In the genomic region with DNA sequence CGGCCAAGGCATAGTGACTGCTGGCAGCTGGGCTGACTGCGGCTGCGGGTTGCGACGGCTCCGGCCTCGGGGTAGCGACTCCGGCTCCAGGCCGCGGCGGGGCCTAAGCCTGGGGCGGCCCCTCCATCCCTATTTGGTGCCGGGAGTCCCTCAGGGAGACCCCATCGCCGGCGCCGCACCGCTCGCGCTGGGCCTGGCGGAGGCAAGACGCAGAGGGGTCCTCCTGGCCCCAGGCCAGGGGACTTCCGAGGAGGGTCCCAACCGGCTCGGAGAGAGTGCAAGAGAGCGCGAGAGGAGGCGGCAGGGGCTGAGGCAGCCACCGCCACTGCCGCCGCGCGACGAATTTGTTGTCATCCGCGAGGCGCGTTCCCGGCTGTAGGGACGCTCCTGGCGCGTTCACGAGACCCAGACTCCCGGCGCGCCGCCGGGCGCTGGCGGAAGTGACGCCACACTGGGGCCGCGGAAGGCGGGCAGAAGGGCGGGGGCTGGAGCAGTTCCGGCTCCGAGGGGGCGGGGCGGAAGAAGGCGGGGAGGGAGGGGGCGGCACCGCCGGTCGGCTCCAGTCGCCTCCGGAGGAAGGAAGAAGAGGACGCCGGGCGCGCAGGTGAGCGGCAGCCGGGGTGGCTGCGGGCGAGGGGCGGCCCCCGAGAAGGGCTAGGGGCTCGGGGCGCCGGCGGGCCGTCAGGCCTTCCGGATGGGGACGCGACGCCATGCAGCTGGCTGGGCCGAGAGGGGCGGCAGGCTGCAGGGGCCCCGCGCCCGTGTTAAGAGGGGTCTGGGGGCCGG, we compare ENCODE assay signal across 8 cellular contexts.
DNase-seq lines count a peak whose midpoint lies in the region; TF ChIP-seq lines count a peak whose summit lies in the region.

TSS of gene ATG2B (minus strand) at position 377 of the 786 bp plus-strand sequence. CDS start at position 12, 365 bp downstream.
TSS of gene GSKIP (plus strand) at position 562 of the 786 bp plus-strand sequence. CDS start 18,722 bp downstream, outside the sequence.

- no peak within 1 kb of the TSS for H3K27ac ChIP-seq in SK-N-MC

- H3K27ac Mint-ChIP-seq in activated naive CD4-positive, alpha-beta T cell treated with anti-CD3 and anti-CD28 coated beads, Interleukin-2, amount 10 ng/mL, durations not matched to agents 7 days and 5 days: peak within 1 kb of the TSS; percentile 87

- H3K9ac ChIP-seq in SK-N-MC (ENCODE audit: insufficient read length): peak within 1 kb of the TSS; percentile 85

- H3K36me3 Mint-ChIP-seq in activated naive CD4-positive, alpha-beta T cell treated with anti-CD3 and anti-CD28 coated beads, Interleukin-2, amount 10 ng/mL, durations not matched to agents 7 days and 5 days: peaks cover 13% of the 10 kb centered on the region

- CTCF ChIA-PET in activated naive CD4-positive, alpha-beta T cell treated with anti-CD3 and anti-CD28 coated beads, Interleukin-2, amount 10 ng/mL, durations not matched to agents 7 days and 5 days (lab: Charles Lee): interaction anchor here (0.6 kb wide), 1 partner anchor 1351 kb away, joined by 4 read pairs; no protein-coding TSS in a partner anchor

- H3K4me1 Mint-ChIP-seq in activated naive CD4-positive, alpha-beta T cell treated with anti-CD3 and anti-CD28 coated beads, Interleukin-2, amount 10 ng/mL, durations not matched to agents 7 days and 5 days: peaks cover 43% of the 10 kb centered on the region

- no peaks in the 10 kb centered on the region for H3K9me3 Mint-ChIP-seq in activated naive CD4-positive, alpha-beta T cell treated with anti-CD3 and anti-CD28 coated beads, Interleukin-2, amount 10 ng/mL, durations not matched to agents 7 days and 5 days

- H3K4me3 ChIP-seq in HFF-Myc (replicated peaks; ENCODE audit: low read depth, low read length): peak within 1 kb of the TSS; percentile 70
- H3K4me3 ChIP-seq in SK-N-MC: peak within 1 kb of the TSS; percentile 82

- DNase-seq in GM04503 (ENCODE audit: low read depth) (peak; percentile 46), HFF-Myc (ENCODE audit: extremely low read depth, low read depth) (peak; percentile 49), NAMALWA (ENCODE audit: low spot score) (peak; percentile 96), SK-N-MC (ENCODE audit: low read depth, low spot score) (peak; percentile 18), germinal center (ENCODE audit: low spot score) (peak; percentile 94), nucleus accumbens (lab: John Stamatoyannopoulos, UW) (peak; percentile 61 to 98 (median 92)), superior temporal gyrus (ENCODE audit: extremely low spot score) (peak; percentile 94)
- DNase-seq in activated naive CD4-positive, alpha-beta T cell treated with anti-CD3 and anti-CD28 coated beads, Interleukin-2, amount 10 ng/mL, durations not matched to agents 7 days and 5 days: peak; percentile 97

- H3K4me3 Mint-ChIP-seq in activated naive CD4-positive, alpha-beta T cell treated with anti-CD3 and anti-CD28 coated beads, Interleukin-2, amount 10 ng/mL, durations not matched to agents 7 days and 5 days: peak within 1 kb of the TSS; percentile 87

- H3K27me3 Mint-ChIP-seq in activated naive CD4-positive, alpha-beta T cell treated with anti-CD3 and anti-CD28 coated beads, Interleukin-2, amount 10 ng/mL, durations not matched to agents 7 days and 5 days: no peaks in the 10 kb centered on the region

- no peaks in the 10 kb centered on the region for H3K9me3 ChIP-seq in SK-N-MC (ENCODE audit: low read depth, low read length)

- H3K36me3 ChIP-seq in SK-N-MC (ENCODE audit: insufficient read depth, low read length): no peaks in the 10 kb centered on the region

- no peak for TF ChIP-seq CTCF in HFF-Myc (IDR thresholded peaks at IDR 0.05; ENCODE audit: low read depth, low read length, missing control alignments)

Comparison
In these comparisons a context has a peak if more than half of its experiments do, and no peak if none do; other contexts are left out.
1. DNase-seq: peak in every context shown above with its lines; median percentile 97 in activated naive CD4-positive, alpha-beta T cell treated with anti-CD3 and anti-CD28 coated beads, Interleukin-2, amount 10 ng/mL, durations not matched to agents 7 days and 5 days; 96 in NAMALWA; 94 in germinal center; 94 in superior temporal gyrus; 92 in nucleus accumbens; 49 in HFF-Myc; 46 in GM04503; 18 in SK-N-MC.